Comparison of ENCODE assay signal across 8 cellular contexts in the genomic region with DNA sequence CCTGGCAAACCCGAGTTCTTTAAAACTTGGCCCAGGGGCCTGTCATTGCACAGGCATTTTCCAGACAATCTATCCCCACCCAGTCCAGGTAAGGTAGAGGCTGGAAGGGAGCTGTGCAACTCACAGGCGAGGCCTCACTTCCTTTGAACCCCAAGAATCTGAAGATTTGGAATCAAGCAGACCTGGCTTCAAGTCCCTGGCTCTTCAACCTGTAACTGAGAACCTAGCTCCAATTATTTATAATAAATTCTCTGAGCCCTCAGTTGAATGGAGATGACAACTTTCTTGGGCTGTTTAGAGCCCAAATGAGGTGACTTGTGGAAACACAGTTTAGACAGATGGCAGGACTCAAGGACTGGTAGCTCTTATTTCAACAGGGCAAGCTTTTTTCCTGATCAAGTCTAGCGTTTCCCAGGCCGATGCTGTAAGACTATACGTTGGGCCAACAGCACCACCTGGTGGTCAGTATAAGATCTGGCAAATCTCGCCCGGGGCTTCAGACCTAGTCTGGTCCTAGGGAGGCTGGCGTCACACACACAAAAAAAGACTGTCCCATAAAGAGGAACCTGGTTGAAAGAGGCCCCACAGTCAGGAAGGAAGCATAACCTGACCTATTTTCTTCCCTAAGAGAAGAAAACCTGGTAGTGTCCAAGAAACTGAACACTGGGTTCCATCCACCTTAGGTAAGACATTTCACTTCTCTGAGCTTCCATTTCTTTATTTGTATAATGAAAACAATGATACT.
DNase-seq lines count a peak whose midpoint lies in the region; ATAC-seq and TF ChIP-seq lines count a peak whose summit lies in the region.

No MANE protein-coding gene starts in this region.

- no peaks in the 10 kb centered on the region for H3K36me3 Mint-ChIP-seq in endothelial cell (ENCODE audit: low read depth, unreplicated experiment)

- no peaks in the 10 kb centered on the region for H3K9me3 ChIP-seq in mucosa of descending colon

- intact Hi-C loops in mucosa of descending colon (cut with DNase I, micrococcal nuclease): loop anchor here (1.0 to 5.0 kb wide), 2 partner anchors 123 kb away; a partner anchor contains a TSS

- peak; percentile 83 for TF ChIP-seq CTCF in endothelial cell (IDR thresholded peaks at IDR 0.05; ENCODE audit: unreplicated experiment)
- TF ChIP-seq CTCF in mucosa of descending colon (IDR thresholded peaks at IDR 0.05): peak; percentile 60

- ATAC-seq in GM21423 (IDR thresholded peaks at IDR 0.05; ENCODE audit: unreplicated experiment) (peak; percentile 95), mucosa of descending colon (peak; percentile 86)

- H3K36me3 ChIP-seq in mucosa of descending colon (ENCODE audit: low read depth): no peaks in the 10 kb centered on the region

- DNase-seq in D341Med (ENCODE audit: low spot score) (peak; percentile 90), HT-29 (ENCODE audit: low spot score) (peak; percentile 89), NOMO-1 treated with DMSO at 0.1 percent for 48 hours (lab: John Stamatoyannopoulos, UW; ENCODE audit: unreplicated experiment) (peak; percentile 98), endothelial cell (ENCODE audit: low spot score) (peak; percentile 80), mucosa of descending colon (peak; percentile 57 to 85 (median 64))
- DNase-seq in activated CD8-positive, alpha-beta memory T cell treated with anti-CD3 and anti-CD28 coated beads for 24 hours: peak; percentile 86
- DNase-seq in stimulated activated CD8-positive, alpha-beta memory T cell treated with anti-CD3 and anti-CD28 coated beads, Interleukin-4, amount 100 ng/mL, for 48 hours: peak; percentile 85

- no peaks in the 10 kb centered on the region for H3K4me1 ChIP-seq in mucosa of descending colon (ENCODE audit: low read depth)

- no peaks in the 10 kb centered on the region for H3K9me3 Mint-ChIP-seq in endothelial cell (ENCODE audit: unreplicated experiment)

- H3K27me3 Mint-ChIP-seq in endothelial cell (ENCODE audit: unreplicated experiment): peaks cover 2% of the 10 kb centered on the region

- no peak overlapping the region for H3K4me3 ChIP-seq in mucosa of descending colon

- H3K4me1 Mint-ChIP-seq in endothelial cell (ENCODE audit: unreplicated experiment): peaks cover 3% of the 10 kb centered on the region

- no peak overlapping the region for H3K4me3 Mint-ChIP-seq in endothelial cell (ENCODE audit: unreplicated experiment)

- no peak overlapping the region for H3K27ac Mint-ChIP-seq in endothelial cell (ENCODE audit: unreplicated experiment)
